Comparison of ENCODE assay signal across 1 cellular context in the genomic region with DNA sequence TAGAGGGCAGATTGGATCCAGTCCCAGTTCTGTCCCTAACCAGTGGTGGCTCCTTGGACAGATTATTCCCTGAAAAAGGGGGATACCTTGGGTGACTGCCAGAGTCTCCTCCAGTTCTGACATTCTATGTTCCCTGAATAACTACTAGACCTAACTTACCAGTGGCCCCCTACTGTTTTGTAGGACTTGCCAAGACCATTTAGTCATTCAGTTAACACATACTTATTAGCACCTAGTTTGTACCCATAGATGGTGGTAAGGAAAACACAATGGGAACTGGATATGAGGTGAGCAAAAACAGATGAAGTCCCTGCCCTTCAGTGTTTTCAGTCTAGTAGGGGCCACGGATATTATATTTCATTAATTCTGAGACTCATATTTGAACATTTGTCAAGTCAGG.
TF ChIP-seq lines count a peak whose summit lies in the region.

No MANE protein-coding gene starts in this region.

TF ChIP-seq in HCT116, 20 proteins besides CTCF, POLR2A, EP300 and RAD21 (continued from another document):
- no peak for TF ChIP-seq EZH2 (IDR thresholded peaks at IDR 0.05)
- TF ChIP-seq, protein P1, sequence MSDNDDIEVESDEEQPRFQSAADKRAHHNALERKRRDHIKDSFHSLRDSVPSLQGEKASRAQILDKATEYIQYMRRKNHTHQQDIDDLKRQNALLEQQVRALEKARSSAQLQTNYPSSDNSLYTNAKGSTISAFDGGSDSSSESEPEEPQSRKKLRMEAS (IDR thresholded peaks at IDR 0.05): no peak
- TF ChIP-seq SIN3A (IDR thresholded peaks at IDR 0.05; ENCODE audit: low read depth): no peak
- TF ChIP-seq YY1 (IDR thresholded peaks at IDR 0.05; ENCODE audit: extremely low read depth, insufficient replicate concordance, low read depth, low read length): no peak
